ENCODE assay signal across 28 cellular contexts in genomic region chr15:48456126-48456525, GRCh38.
"Had no signal": no experiment of that assay in that cellular context is flagged by ENCODE, and none has a peak within 500 bp of the region (broad histone marks: within the 10 kb centered on the region; RNA-seq: fewer than 3 reads in every experiment).

No MANE protein-coding gene starts in this region.

- H3K36me3 Mint-ChIP-seq: immature natural killer cell; naive thymus-derived CD4-positive, alpha-beta T cell; natural killer cell treated with Interleukin-12 subunit alpha and Interleukin-12 subunit beta and Interleukin-15 and Interleukin-18, amount 100 ng/mL, for 72 hours; stimulated activated memory B cell treated with anti-CD40 and anti-IgM and Interleukin-4, amounts not matched to agents 10 μg/mL and 1 μg/mL and 100 μg/mL, for 72 hours; type B pancreatic cell had no signal

- H3K27ac Mint-ChIP-seq: immature natural killer cell; naive thymus-derived CD4-positive, alpha-beta T cell; natural killer cell treated with Interleukin-12 subunit alpha and Interleukin-12 subunit beta and Interleukin-15 and Interleukin-18, amount 100 ng/mL, for 72 hours; stimulated activated memory B cell treated with anti-CD40 and anti-IgM and Interleukin-4, amounts not matched to agents 10 μg/mL and 1 μg/mL and 100 μg/mL, for 72 hours; type B pancreatic cell had no signal

- H3K27me3 ChIP-seq: left lung, pancreas, spleen, tibial nerve, uterus had no signal

- ATAC-seq: left colon; left lung; lower lobe of right lung; mucosa of descending colon; naive thymus-derived CD4-positive, alpha-beta T cell; pancreas; right cardiac atrium; sciatic nerve; stimulated activated memory B cell treated with anti-CD40 and anti-IgM and Interleukin-4, amounts not matched to agents 10 μg/mL and 1 μg/mL and 100 μg/mL, for 72 hours; stimulated activated naive CD8-positive, alpha-beta T cell treated with anti-CD3 and anti-CD28 coated beads, Interleukin-15, amount 100 ng/mL, for 72 hours had no signal

- H3K4me1 ChIP-seq: left lung, lower lobe of right lung, pancreas, prostate gland, uterus had no signal

- H3K4me3 ChIP-seq: left lung, lower lobe of right lung, mucosa of descending colon, pancreas, prostate gland, spleen, tibial nerve, uterus had no signal

- H3K27ac ChIP-seq: left lung, lower lobe of right lung, pancreas, prostate gland, spleen, uterus had no signal

- H3K4me1 Mint-ChIP-seq: immature natural killer cell; naive thymus-derived CD4-positive, alpha-beta T cell; stimulated activated memory B cell treated with anti-CD40 and anti-IgM and Interleukin-4, amounts not matched to agents 10 μg/mL and 1 μg/mL and 100 μg/mL, for 72 hours; stimulated activated naive CD8-positive, alpha-beta T cell treated with anti-CD3 and anti-CD28 coated beads, Interleukin-15, amount 100 ng/mL, for 72 hours had no signal

- DNase-seq: hypothalamus; immature natural killer cell; kidney; left colon; left lung; lower lobe of right lung; mammary epithelial cell; mesendoderm; midbrain; mucosa of descending colon; naive thymus-derived CD4-positive, alpha-beta T cell; pancreas; posterior cingulate gyrus; right cardiac atrium; small intestine; spleen; stimulated activated CD4-positive, alpha-beta T cell treated with anti-CD3 and anti-CD28 coated beads, Interleukin-4, amount 100 ng/mL, for 4 hours; stimulated activated CD8-positive, alpha-beta memory T cell treated with anti-CD3 and anti-CD28 coated beads, Interleukin-4, amount 100 ng/mL, for 48 hours; stimulated activated naive CD4-positive, alpha-beta T cell treated with Interleukin-2 at 50 U/mL for 16 hours; stimulated activated naive CD8-positive, alpha-beta T cell treated with anti-CD3 and anti-CD28 coated beads, Interleukin-15, amount 100 ng/mL, for 72 hours; substantia nigra; uterus had no signal

- H3K9me3 Mint-ChIP-seq: immature natural killer cell; naive thymus-derived CD4-positive, alpha-beta T cell; natural killer cell treated with Interleukin-12 subunit alpha and Interleukin-12 subunit beta and Interleukin-15 and Interleukin-18, amount 100 ng/mL, for 72 hours; stimulated activated memory B cell treated with anti-CD40 and anti-IgM and Interleukin-4, amounts not matched to agents 10 μg/mL and 1 μg/mL and 100 μg/mL, for 72 hours; stimulated activated naive CD8-positive, alpha-beta T cell treated with anti-CD3 and anti-CD28 coated beads, Interleukin-15, amount 100 ng/mL, for 72 hours; type B pancreatic cell had no signal

- H3K36me3 ChIP-seq: pancreas, prostate gland, uterus had no signal

- H3K27me3 Mint-ChIP-seq: natural killer cell treated with Interleukin-12 subunit alpha and Interleukin-12 subunit beta and Interleukin-15 and Interleukin-18, amount 100 ng/mL, for 72 hours; stimulated activated memory B cell treated with anti-CD40 and anti-IgM and Interleukin-4, amounts not matched to agents 10 μg/mL and 1 μg/mL and 100 μg/mL, for 72 hours; stimulated activated naive CD8-positive, alpha-beta T cell treated with anti-CD3 and anti-CD28 coated beads, Interleukin-15, amount 100 ng/mL, for 72 hours; type B pancreatic cell had no signal

- H3K9me3 ChIP-seq: left lung, lower lobe of right lung, mucosa of descending colon, pancreas, prostate gland, spleen, tibial nerve, uterus had no signal

- H3K4me3 Mint-ChIP-seq: immature natural killer cell; naive thymus-derived CD4-positive, alpha-beta T cell; natural killer cell treated with Interleukin-12 subunit alpha and Interleukin-12 subunit beta and Interleukin-15 and Interleukin-18, amount 100 ng/mL, for 72 hours; stimulated activated memory B cell treated with anti-CD40 and anti-IgM and Interleukin-4, amounts not matched to agents 10 μg/mL and 1 μg/mL and 100 μg/mL, for 72 hours; stimulated activated naive CD8-positive, alpha-beta T cell treated with anti-CD3 and anti-CD28 coated beads, Interleukin-15, amount 100 ng/mL, for 72 hours; type B pancreatic cell had no signal
